Comparison of ENCODE assay signal across 1 cellular context in the genomic region with DNA sequence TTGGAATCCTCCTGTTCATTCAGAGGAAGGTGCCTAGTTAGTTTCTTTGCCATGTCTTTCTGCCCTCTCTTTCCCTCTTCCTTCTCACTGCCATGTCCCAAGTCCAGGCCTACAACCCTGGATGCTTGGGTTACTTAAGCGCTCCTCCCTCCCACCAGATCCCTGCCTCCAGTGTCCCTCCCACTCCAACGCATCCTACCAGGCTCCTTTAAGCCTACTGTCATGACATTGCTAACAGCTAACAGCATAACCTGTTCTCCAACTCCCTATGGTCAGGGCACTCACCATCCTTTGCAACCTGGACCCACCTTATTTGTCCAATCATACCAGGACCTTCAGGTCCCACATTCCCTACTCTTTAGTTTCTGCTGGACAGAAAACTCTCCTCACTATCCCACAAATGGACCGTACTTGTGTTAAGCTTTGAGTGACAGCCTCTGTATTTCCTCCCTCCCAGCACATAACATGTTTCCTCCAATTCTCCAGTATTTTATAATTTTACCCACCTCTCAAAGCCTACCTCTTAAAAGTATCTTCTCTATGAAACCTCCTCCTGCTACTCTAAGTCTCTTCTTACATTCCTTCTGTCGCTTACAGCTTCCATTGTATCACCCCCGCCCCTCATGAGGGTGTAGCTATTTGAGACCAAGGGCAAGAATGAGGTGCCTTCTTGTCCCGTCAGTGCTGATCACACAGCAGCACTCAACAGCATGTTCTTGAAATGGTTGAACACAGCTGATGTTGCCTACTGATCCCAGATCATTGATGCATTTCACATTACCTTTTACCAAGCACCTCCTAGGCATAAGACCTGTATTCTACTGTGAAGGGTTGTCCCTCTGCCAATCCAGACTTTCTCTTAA.
TF ChIP-seq lines count a peak whose summit lies in the region.

No MANE protein-coding gene starts in this region.

TF ChIP-seq in GM12878, 131 proteins besides CTCF, POLR2A, EP300 and RAD21:
- peak; percentile 50; the same call in 1 of the 2 replicates for TF ChIP-seq ZBED1 (IDR thresholded peaks at IDR 0.05; ENCODE audit: borderline replicate concordance)
- peak; percentile 47; the same call in 1 of the 2 replicates for TF ChIP-seq LARP7 (IDR thresholded peaks at IDR 0.05)
- TF ChIP-seq, protein P1, sequence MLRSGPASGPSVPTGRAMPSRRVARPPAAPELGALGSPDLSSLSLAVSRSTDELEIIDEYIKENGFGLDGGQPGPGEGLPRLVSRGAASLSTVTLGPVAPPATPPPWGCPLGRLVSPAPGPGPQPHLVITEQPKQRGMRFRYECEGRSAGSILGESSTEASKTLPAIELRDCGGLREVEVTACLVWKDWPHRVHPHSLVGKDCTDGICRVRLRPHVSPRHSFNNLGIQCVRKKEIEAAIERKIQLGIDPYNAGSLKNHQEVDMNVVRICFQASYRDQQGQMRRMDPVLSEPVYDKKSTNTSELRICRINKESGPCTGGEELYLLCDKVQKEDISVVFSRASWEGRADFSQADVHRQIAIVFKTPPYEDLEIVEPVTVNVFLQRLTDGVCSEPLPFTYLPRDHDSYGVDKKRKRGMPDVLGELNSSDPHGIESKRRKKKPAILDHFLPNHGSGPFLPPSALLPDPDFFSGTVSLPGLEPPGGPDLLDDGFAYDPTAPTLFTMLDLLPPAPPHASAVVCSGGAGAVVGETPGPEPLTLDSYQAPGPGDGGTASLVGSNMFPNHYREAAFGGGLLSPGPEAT (IDR thresholded peaks at IDR 0.05; ENCODE audit: low read depth): 0 out of 2 replicates have a peak, but pooled peaks have one; percentile 10
- TF ChIP-seq, protein P2, sequence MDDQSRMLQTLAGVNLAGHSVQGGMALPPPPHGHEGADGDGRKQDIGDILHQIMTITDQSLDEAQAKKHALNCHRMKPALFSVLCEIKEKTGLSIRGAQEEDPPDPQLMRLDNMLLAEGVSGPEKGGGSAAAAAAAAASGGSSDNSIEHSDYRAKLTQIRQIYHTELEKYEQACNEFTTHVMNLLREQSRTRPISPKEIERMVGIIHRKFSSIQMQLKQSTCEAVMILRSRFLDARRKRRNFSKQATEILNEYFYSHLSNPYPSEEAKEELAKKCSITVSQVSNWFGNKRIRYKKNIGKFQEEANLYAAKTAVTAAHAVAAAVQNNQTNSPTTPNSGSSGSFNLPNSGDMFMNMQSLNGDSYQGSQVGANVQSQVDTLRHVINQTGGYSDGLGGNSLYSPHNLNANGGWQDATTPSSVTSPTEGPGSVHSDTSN (IDR thresholded peaks at IDR 0.05; ENCODE audit: insufficient replicate concordance, low read depth, low read length): peak; percentile 70
- TF ChIP-seq CREB1 (IDR thresholded peaks at IDR 0.05; ENCODE audit: low read depth): no peak
- 0 out of 2 replicates have a peak, but pooled peaks have one; percentile 55 for TF ChIP-seq WRNIP1 (IDR thresholded peaks at IDR 0.05; ENCODE audit: borderline replicate concordance, low read depth, low read length)
- TF ChIP-seq, protein P3, sequence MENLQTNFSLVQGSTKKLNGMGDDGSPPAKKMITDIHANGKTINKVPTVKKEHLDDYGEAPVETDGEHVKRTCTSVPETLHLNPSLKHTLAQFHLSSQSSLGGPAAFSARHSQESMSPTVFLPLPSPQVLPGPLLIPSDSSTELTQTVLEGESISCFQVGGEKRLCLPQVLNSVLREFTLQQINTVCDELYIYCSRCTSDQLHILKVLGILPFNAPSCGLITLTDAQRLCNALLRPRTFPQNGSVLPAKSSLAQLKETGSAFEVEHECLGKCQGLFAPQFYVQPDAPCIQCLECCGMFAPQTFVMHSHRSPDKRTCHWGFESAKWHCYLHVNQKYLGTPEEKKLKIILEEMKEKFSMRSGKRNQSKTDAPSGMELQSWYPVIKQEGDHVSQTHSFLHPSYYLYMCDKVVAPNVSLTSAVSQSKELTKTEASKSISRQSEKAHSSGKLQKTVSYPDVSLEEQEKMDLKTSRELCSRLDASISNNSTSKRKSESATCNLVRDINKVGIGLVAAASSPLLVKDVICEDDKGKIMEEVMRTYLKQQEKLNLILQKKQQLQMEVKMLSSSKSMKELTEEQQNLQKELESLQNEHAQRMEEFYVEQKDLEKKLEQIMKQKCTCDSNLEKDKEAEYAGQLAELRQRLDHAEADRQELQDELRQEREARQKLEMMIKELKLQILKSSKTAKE (IDR thresholded peaks at IDR 0.05; ENCODE audit: low read depth, poor library complexity, severe bottlenecking): peak; percentile 28
- TF ChIP-seq, protein P4, sequence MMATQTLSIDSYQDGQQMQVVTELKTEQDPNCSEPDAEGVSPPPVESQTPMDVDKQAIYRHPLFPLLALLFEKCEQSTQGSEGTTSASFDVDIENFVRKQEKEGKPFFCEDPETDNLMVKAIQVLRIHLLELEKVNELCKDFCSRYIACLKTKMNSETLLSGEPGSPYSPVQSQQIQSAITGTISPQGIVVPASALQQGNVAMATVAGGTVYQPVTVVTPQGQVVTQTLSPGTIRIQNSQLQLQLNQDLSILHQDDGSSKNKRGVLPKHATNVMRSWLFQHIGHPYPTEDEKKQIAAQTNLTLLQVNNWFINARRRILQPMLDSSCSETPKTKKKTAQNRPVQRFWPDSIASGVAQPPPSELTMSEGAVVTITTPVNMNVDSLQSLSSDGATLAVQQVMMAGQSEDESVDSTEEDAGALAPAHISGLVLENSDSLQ (IDR thresholded peaks at IDR 0.05): peak; percentile 93
- peak; percentile 48; the same call in 1 of the 2 replicates for TF ChIP-seq POLR2AphosphoS5 (IDR thresholded peaks at IDR 0.05; ENCODE audit: low read length)
- TF ChIP-seq BCL11A (IDR thresholded peaks at IDR 0.05; ENCODE audit: low read depth, low read length): no peak
- 0 out of 2 replicates have a peak, but pooled peaks have one; percentile 18 for TF ChIP-seq IKZF1 (conservative IDR thresholded peaks at IDR 0.05)
